11 cellular contexts compared by ENCODE assay signal in genomic region chr5:149776376-149777305, GRCh38. TPM values are rescaled to one million over a fixed set of nuclear protein-coding genes. Genes with fewer than 3 reads are reported as not detected.
DNase-seq lines count a peak whose midpoint lies in the region; ATAC-seq and TF ChIP-seq lines count a peak whose summit lies in the region.
"Had no signal": no experiment of that assay in that cellular context is flagged by ENCODE, and none has a peak within 500 bp of the region (broad histone marks: within the 10 kb centered on the region; RNA-seq: fewer than 3 reads in every experiment).

No MANE protein-coding gene starts in this region.

- H3K27ac ChIP-seq in vagina, result peak overlapping the region; percentile 63

- peaks cover 15% of the 10 kb centered on the region for H3K36me3 Mint-ChIP-seq in stimulated activated naive CD8-positive, alpha-beta T cell treated with anti-CD3 and anti-CD28 coated beads, Interleukin-15, Interleukin-2, amounts not matched to agents 100 ng/mL and 50 ng/mL, for 24 hours (ENCODE audit: low read depth)
- no peaks in the 10 kb centered on the region for H3K36me3 Mint-ChIP-seq in brain
- H3K36me3 Mint-ChIP-seq in activated T-cell treated with anti-CD3 and anti-CD28 coated beads, Interleukin-2, amount 50 U/mL, for 4 hours (ENCODE audit: insufficient read depth), result peaks cover 6% of the 10 kb centered on the region

- DNase-seq in stimulated activated naive CD8-positive, alpha-beta T cell treated with anti-CD3 and anti-CD28 coated beads, Interleukin-15, amount 100 ng/mL, for 72 hours, result no peak
- DNase-seq in vagina (ENCODE audit: extremely low spot score in 2 of 2), result no peak
- DNase-seq in HuH-7 (ENCODE audit: low spot score), result no peak
- DNase-seq in iPS-NIHi11 (ENCODE audit: low spot score), result no peak
- DNase-seq in activated T-cell treated with anti-CD3 and anti-CD28 coated beads, Interleukin-2, amount 50 U/mL, for 4 hours, result no peak

- no peaks in the 10 kb centered on the region for H3K27me3 Mint-ChIP-seq in stimulated activated naive CD8-positive, alpha-beta T cell treated with anti-CD3 and anti-CD28 coated beads, Interleukin-15, Interleukin-2, amounts not matched to agents 100 ng/mL and 50 ng/mL, for 24 hours
- no peaks in the 10 kb centered on the region for H3K27me3 Mint-ChIP-seq in stimulated activated naive CD8-positive, alpha-beta T cell treated with anti-CD3 and anti-CD28 coated beads, Interleukin-15, amount 100 ng/mL, for 72 hours
- H3K27me3 Mint-ChIP-seq in brain, result peaks cover 6% of the 10 kb centered on the region
- no peaks in the 10 kb centered on the region for H3K27me3 Mint-ChIP-seq in activated T-cell treated with anti-CD3 and anti-CD28 coated beads, Interleukin-2, amount 50 U/mL, for 4 hours (ENCODE audit: low read depth)
- H3K27me3 Mint-ChIP-seq: activated CD4-positive, alpha-beta memory T cell treated with anti-CD3 and anti-CD28 coated beads for 36 hours had no signal

- H3K9me3 Mint-ChIP-seq in stimulated activated naive CD8-positive, alpha-beta T cell treated with anti-CD3 and anti-CD28 coated beads, Interleukin-15, Interleukin-2, amounts not matched to agents 100 ng/mL and 50 ng/mL, for 24 hours, result no peaks in the 10 kb centered on the region
- H3K9me3 Mint-ChIP-seq in stimulated activated naive CD8-positive, alpha-beta T cell treated with anti-CD3 and anti-CD28 coated beads, Interleukin-15, amount 100 ng/mL, for 72 hours, result peaks cover 7 to 10% of the 10 kb centered on the region in 2 donors
- no peaks in the 10 kb centered on the region for H3K9me3 Mint-ChIP-seq in brain
- peaks cover 4% of the 10 kb centered on the region for H3K9me3 Mint-ChIP-seq in activated T-cell treated with anti-CD3 and anti-CD28 coated beads, Interleukin-2, amount 50 U/mL, for 4 hours

- peaks cover 40% of the 10 kb centered on the region for H3K4me1 Mint-ChIP-seq in stimulated activated naive CD8-positive, alpha-beta T cell treated with anti-CD3 and anti-CD28 coated beads, Interleukin-15, Interleukin-2, amounts not matched to agents 100 ng/mL and 50 ng/mL, for 24 hours (ENCODE audit: low read depth)
- peaks cover 65% of the 10 kb centered on the region for H3K4me1 Mint-ChIP-seq in stimulated activated naive CD8-positive, alpha-beta T cell treated with anti-CD3 and anti-CD28 coated beads, Interleukin-15, amount 100 ng/mL, for 72 hours
- peaks cover 77% of the 10 kb centered on the region for H3K4me1 Mint-ChIP-seq in brain
- peaks cover 22% of the 10 kb centered on the region for H3K4me1 Mint-ChIP-seq in activated T-cell treated with anti-CD3 and anti-CD28 coated beads, Interleukin-2, amount 50 U/mL, for 4 hours (ENCODE audit: low read depth)

- no peaks in the 10 kb centered on the region for H3K36me3 ChIP-seq in mucosa of stomach (ENCODE audit: control insufficient read depth, insufficient read depth, low read length)
- no peaks in the 10 kb centered on the region for H3K36me3 ChIP-seq in vagina

- H3K9me3 ChIP-seq in mucosa of stomach (ENCODE audit: control insufficient read depth, low read length) (no peaks in the 10 kb centered on the region), vagina (no peaks in the 10 kb centered on the region)

- H3K4me3 ChIP-seq in mucosa of stomach (ENCODE audit: low read length), result no peak overlapping the region
- no peak overlapping the region for H3K4me3 ChIP-seq in vagina
- H3K4me3 ChIP-seq: lung had no signal

- TF ChIP-seq POLR2A in vagina (IDR thresholded peaks at IDR 0.05), result no peak

- H3K4me1 ChIP-seq in mucosa of stomach (ENCODE audit: control insufficient read depth, insufficient read depth, low read length) (peaks cover 92% of the 10 kb centered on the region), vagina (peaks cover 75% of the 10 kb centered on the region)

- H3K9ac ChIP-seq in mucosa of stomach (ENCODE audit: low read length), result peak overlapping the region; percentile 29

- peak overlapping the region; percentile 49 for H3K27ac Mint-ChIP-seq in stimulated activated naive CD8-positive, alpha-beta T cell treated with anti-CD3 and anti-CD28 coated beads, Interleukin-15, Interleukin-2, amounts not matched to agents 100 ng/mL and 50 ng/mL, for 24 hours
- H3K27ac Mint-ChIP-seq in stimulated activated naive CD8-positive, alpha-beta T cell treated with anti-CD3 and anti-CD28 coated beads, Interleukin-15, amount 100 ng/mL, for 72 hours, result peak overlapping the region in 1 of 2 donors; percentile 57
- peak overlapping the region in 4 of 5 experiments; percentile 14 to 97 (median 79) for H3K27ac Mint-ChIP-seq in brain
- H3K27ac Mint-ChIP-seq: activated CD4-positive, alpha-beta memory T cell treated with anti-CD3 and anti-CD28 coated beads for 36 hours had no signal

- ATAC-seq in stimulated activated naive CD8-positive, alpha-beta T cell treated with anti-CD3 and anti-CD28 coated beads, Interleukin-15, amount 100 ng/mL, for 72 hours, result no peak
- no peak for ATAC-seq in activated T-cell treated with anti-CD3 and anti-CD28 coated beads, Interleukin-2, amount 50 U/mL, for 4 hours
- ATAC-seq: stimulated activated naive CD8-positive, alpha-beta T cell treated with anti-CD3 and anti-CD28 coated beads, Interleukin-15, Interleukin-2, amounts not matched to agents 100 U/mL and 50 U/mL, for 24 hours had no signal

- intact Hi-C loops in vagina (cut with DNase I), result no loop called here

- H3K4me3 Mint-ChIP-seq in stimulated activated naive CD8-positive, alpha-beta T cell treated with anti-CD3 and anti-CD28 coated beads, Interleukin-15, Interleukin-2, amounts not matched to agents 100 ng/mL and 50 ng/mL, for 24 hours, result no peak overlapping the region
- peak overlapping the region in 1 of 2 donors; percentile 14 for H3K4me3 Mint-ChIP-seq in stimulated activated naive CD8-positive, alpha-beta T cell treated with anti-CD3 and anti-CD28 coated beads, Interleukin-15, amount 100 ng/mL, for 72 hours
- H3K4me3 Mint-ChIP-seq in brain, result peak overlapping the region in 2 of 5 experiments; percentile 37 to 46
- no peak overlapping the region for H3K4me3 Mint-ChIP-seq in activated T-cell treated with anti-CD3 and anti-CD28 coated beads, Interleukin-2, amount 50 U/mL, for 4 hours
- H3K4me3 Mint-ChIP-seq: activated CD4-positive, alpha-beta memory T cell treated with anti-CD3 and anti-CD28 coated beads for 36 hours had no signal

- TF ChIP-seq CTCF in brain (conservative IDR thresholded peaks at IDR 0.05) (no peak), vagina (IDR thresholded peaks at IDR 0.05) (no peak)

- H3K27me3 ChIP-seq in mucosa of stomach (ENCODE audit: control insufficient read depth, insufficient read depth, low read length) (no peaks in the 10 kb centered on the region), vagina (no peaks in the 10 kb centered on the region)

RNA-seq across cellular contexts. Expression of gene PPARGC1B, which starts 46.5 kb away (rescaled TPM):
- polyA plus RNA-seq in brain (ENCODE audit: insufficient read depth, low read depth, low replicate concordance), result 0.41 TPM
- 11.5 TPM for total RNA-seq in vagina
- 10 to 100 TPM; 11.7 to 16.2 (median 14.5) TPM for total RNA-seq in activated T-cell treated with anti-CD3 and anti-CD28 coated beads, Interleukin-2, amount 50 U/mL, for 4 hours
